ENCODE assay signal across 10 cellular contexts in the genomic region with DNA sequence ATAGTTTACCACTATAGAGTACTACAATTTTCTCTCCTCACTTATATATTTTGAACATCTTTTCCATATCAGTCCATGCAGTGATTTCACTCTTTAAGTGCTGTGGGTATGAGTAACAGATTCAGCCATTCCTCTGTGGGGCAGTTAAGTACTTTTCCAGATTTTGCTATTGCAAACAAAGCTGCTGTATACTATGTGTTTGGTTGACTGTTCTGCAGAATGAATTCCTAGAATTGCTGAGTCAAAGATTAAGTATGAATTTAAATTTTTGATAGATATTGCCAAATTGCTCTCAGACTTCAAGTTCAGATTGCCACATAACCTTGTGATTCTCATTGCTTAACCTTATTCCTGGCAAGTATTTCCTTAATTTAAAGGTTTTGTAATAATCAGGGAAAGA. TPM values are rescaled to one million over a fixed set of nuclear protein-coding genes. Genes with fewer than 3 reads are reported as not detected.
DNase-seq lines count a peak whose midpoint lies in the region; ATAC-seq, FAIRE-seq and TF ChIP-seq lines count a peak whose summit lies in the region.
"Had no signal": no experiment of that assay in that cellular context is flagged by ENCODE, and none has a peak within 500 bp of the region (broad histone marks: within the 10 kb centered on the region; RNA-seq: fewer than 3 reads in every experiment).

No MANE protein-coding gene starts in this region.

- H3K36me3 ChIP-seq in K562 (ENCODE audit: control insufficient read depth, insufficient read depth, low read length) (peaks cover 4% of the 10 kb centered on the region; the same call in 1 of the 3 replicates), lower lobe of right lung (no peaks in the 10 kb centered on the region), Caco-2 (ENCODE audit: control insufficient read depth, insufficient read depth, low read length) (no peaks in the 10 kb centered on the region)

- H3K4me2 ChIP-seq in K562 (ENCODE audit: insufficient read depth, low read length) = no peak overlapping the region

- H3K9me1 ChIP-seq in K562 (ENCODE audit: control insufficient read depth, insufficient read depth, low read length) = no peaks in the 10 kb centered on the region

- no peak overlapping the region for H3K27ac Mint-ChIP-seq in stimulated activated memory B cell treated with anti-CD40 and anti-IgM and Interleukin-4, amounts not matched to agents 10 μg/mL and 1 μg/mL and 100 μg/mL, for 72 hours
- no peak overlapping the region for H3K27ac Mint-ChIP-seq in Caco-2 (ENCODE audit: unreplicated experiment)

- H3K36me3 Mint-ChIP-seq in stimulated activated memory B cell treated with anti-CD40 and anti-IgM and Interleukin-4, amounts not matched to agents 10 μg/mL and 1 μg/mL and 100 μg/mL, for 72 hours = peaks cover under 1% of the 10 kb centered on the region
- peaks cover 8% of the 10 kb centered on the region for H3K36me3 Mint-ChIP-seq in Caco-2 (ENCODE audit: insufficient read depth, unreplicated experiment)

- in situ Hi-C loops in ACHN (cut with HindIII; ENCODE audit: low pct_ligation_motif_present, low pct_unique_long_range_greater_than_20kb, low sequenced_read_pairs) (no loop called here), K562 (cut with MboI) (no loop called here)

- H2AFZ ChIP-seq in K562 (ENCODE audit: low read depth, low read length) = no peak overlapping the region

- FAIRE-seq in K562 (lab: Jason Lieb, UNC) = no peak

- no TSS peak for BruUV-seq in K562 (replicated peaks; lab: Mats Ljungman, UMichigan)
- no TSS peak for BruUV-seq in Caco-2 (replicated peaks; lab: Mats Ljungman, UMichigan)

- CTCF ChIA-PET in K562 (lab: Yijun Ruan, JAX; ENCODE audit: low intra/inter-chr PET ratio) (no interaction called here), Caco-2 (lab: Charles Lee) (no interaction called here)

- no peak for TF ChIP-seq RAD21 in K562 (CRISPR knock-in tag; conservative IDR thresholded peaks at IDR 0.05 in 1 of 2, IDR thresholded peaks at IDR 0.05 in 1 of 2)

- no peak overlapping the region for H3K27ac ChIP-seq in K562 (ENCODE audit: extremely low read depth, low read depth, low read length)
- H3K27ac ChIP-seq in lower lobe of right lung = peak overlapping the region; percentile 74

- no peaks in the 10 kb centered on the region for H3K9me3 Mint-ChIP-seq in stimulated activated memory B cell treated with anti-CD40 and anti-IgM and Interleukin-4, amounts not matched to agents 10 μg/mL and 1 μg/mL and 100 μg/mL, for 72 hours
- H3K9me3 Mint-ChIP-seq in Caco-2 (ENCODE audit: unreplicated experiment) = no peaks in the 10 kb centered on the region

- H3K4me3 Mint-ChIP-seq in stimulated activated memory B cell treated with anti-CD40 and anti-IgM and Interleukin-4, amounts not matched to agents 10 μg/mL and 1 μg/mL and 100 μg/mL, for 72 hours = no peak overlapping the region
- no peak overlapping the region for H3K4me3 Mint-ChIP-seq in Caco-2 (ENCODE audit: unreplicated experiment)

- ATAC-seq in K562 = no peak
- ATAC-seq in lower lobe of right lung = peak; percentile 80 to 85
- no peak for ATAC-seq in GM21529 (IDR thresholded peaks at IDR 0.05; ENCODE audit: unreplicated experiment)
- ATAC-seq in stimulated activated memory B cell treated with anti-CD40 and anti-IgM and Interleukin-4, amounts not matched to agents 10 μg/mL and 1 μg/mL and 100 μg/mL, for 72 hours = no peak

- TF ChIP-seq POLR2A in K562 (conservative IDR thresholded peaks at IDR 0.05) = no peak

- POLR2A ChIA-PET in K562 (lab: Yijun Ruan, JAX) (interaction anchor here (0.5 kb wide), 1 partner anchor 79 kb away, joined by 3 read pairs; no protein-coding TSS in a partner anchor), Caco-2 (lab: Charles Lee) (interaction anchor here (1.8 kb wide), 1 partner anchor 45 kb away, joined by 7 read pairs; the partner anchor contains the start of gene TYSND1)

- peak; percentile 29 for DNase-seq in ACHN
- peak; percentile 90 for DNase-seq in HS-5 (ENCODE audit: low read depth)
- DNase-seq in K562 (ENCODE audit: extremely low read depth in 1 of 4, low spot score in 3 of 4) = no peak
- DNase-seq in lower lobe of right lung = no peak
- DNase-seq in activated naive CD4-positive, alpha-beta T cell treated with anti-CD3 and anti-CD28 coated beads, Interleukin-2, amount 50 U/mL, for 16 hours = no peak
- DNase-seq in Caco-2 = no peak
- DNase-seq: left cardiac atrium, NCI-H1417 treated with DMSO at 0.1 percent for 48 hours had no signal

- no peak overlapping the region for H3K9ac ChIP-seq in K562 (ENCODE audit: insufficient read depth in 1 of 2, low read depth in 2 of 2, low read length in 2 of 2)

- no peaks in the 10 kb centered on the region for H4K20me1 ChIP-seq in K562 (replicated peaks; ENCODE audit: control insufficient read depth, insufficient read depth, low read length)

- H3K9me3 ChIP-seq in K562 (replicated peaks; ENCODE audit: control insufficient read depth, insufficient read depth, low read depth, low read length) (no peaks in the 10 kb centered on the region), lower lobe of right lung (no peaks in the 10 kb centered on the region), Caco-2 (no peaks in the 10 kb centered on the region)

- no peaks in the 10 kb centered on the region for H3K4me1 Mint-ChIP-seq in stimulated activated memory B cell treated with anti-CD40 and anti-IgM and Interleukin-4, amounts not matched to agents 10 μg/mL and 1 μg/mL and 100 μg/mL, for 72 hours
- peaks cover 4% of the 10 kb centered on the region for H3K4me1 Mint-ChIP-seq in Caco-2 (ENCODE audit: low read depth, unreplicated experiment)

- TF ChIP-seq CTCF in K562 (IDR thresholded peaks at IDR 0.05 in 2 of 3, conservative IDR thresholded peaks at IDR 0.05 in 1 of 3; ENCODE audit: insufficient read depth in 2 of 3, low read depth in 1 of 3, low read length in 3 of 3) (no peak), lower lobe of right lung (IDR thresholded peaks at IDR 0.05) (no peak), Caco-2 (IDR thresholded peaks at IDR 0.05; ENCODE audit: insufficient read depth in 1 of 2, low read depth in 1 of 2, low read length in 1 of 2, severe bottlenecking in 1 of 2, unreplicated experiment in 1 of 2) (no peak)

- TF ChIP-seq EP300 in K562 (IDR thresholded peaks at IDR 0.05; ENCODE audit: low read length) = no peak

- H3K27me3 ChIP-seq in K562 (ENCODE audit: control insufficient read depth in 2 of 2, insufficient read depth in 2 of 2, low read length in 2 of 2) (no peaks in the 10 kb centered on the region; a peak in 2 of 5 replicates), lower lobe of right lung (ENCODE audit: low read depth) (no peaks in the 10 kb centered on the region), Caco-2 (replicated peaks; ENCODE audit: control insufficient read depth, insufficient read depth, low read length) (no peaks in the 10 kb centered on the region)

- no peak overlapping the region for H3K4me3 ChIP-seq in K562
- no peak overlapping the region for H3K4me3 ChIP-seq in lower lobe of right lung
- no peak overlapping the region for H3K4me3 ChIP-seq in Caco-2 (ENCODE audit: low read depth, low read length)

- intact Hi-C loops in K562 (cut with micrococcal nuclease) = no loop called here
- intact Hi-C loops in lower lobe of right lung (cut with DNase I) = no loop called here
- intact Hi-C loops in Caco-2 (cut with micrococcal nuclease; ENCODE audit: unreplicated experiment) = no loop called here

- no peaks in the 10 kb centered on the region for H3K27me3 Mint-ChIP-seq in stimulated activated memory B cell treated with anti-CD40 and anti-IgM and Interleukin-4, amounts not matched to agents 10 μg/mL and 1 μg/mL and 100 μg/mL, for 72 hours
- no peaks in the 10 kb centered on the region for H3K27me3 Mint-ChIP-seq in Caco-2 (ENCODE audit: insufficient read depth, unreplicated experiment)

- no peaks in the 10 kb centered on the region; a peak in 1 of 5 replicates for H3K4me1 ChIP-seq in K562 (replicated peaks in 1 of 2; ENCODE audit: control insufficient read depth in 2 of 2, insufficient read depth in 2 of 2, low read length in 2 of 2)
- H3K4me1 ChIP-seq in lower lobe of right lung = peaks cover 46% of the 10 kb centered on the region
- H3K4me1 ChIP-seq in Caco-2 = peaks cover 6% of the 10 kb centered on the region; the same call in 1 of the 2 replicates

- H3K79me2 ChIP-seq in K562 (ENCODE audit: control insufficient read depth, insufficient read depth, low read length) = no peaks in the 10 kb centered on the region

RNA-seq across cellular contexts. Expression of gene SAR1A, which starts 21.6 kb away (rescaled TPM):
- total RNA-seq in K562 (2011; cell fraction: chromatin; rRNA removed; ENCODE audit: low replicate concordance) = 82.1 and 152 TPM in 2 replicates
- total RNA-seq in K562 (2011; cell fraction: nucleolus; rRNA removed) = 47.0 and 49.2 TPM in 2 replicates
- 98.8 and 142 TPM in 2 replicates for total RNA-seq in K562 (2011; cell fraction: nucleoplasm; rRNA removed)
- 63.0 and 68.5 TPM in 2 replicates for total RNA-seq in K562 (2014; rRNA removed)
- 96.9 and 105 TPM in 2 replicates for total RNA-seq in K562 (2014; rRNA removed; fragmentation: Illumina TruSeq; extraction: Trizol)
- total RNA-seq in K562 (2015; rRNA removed; fragmentation: Illumina TruSeq; extraction: Trizol) = 79.4 and 84.9 TPM in 2 replicates
- total RNA-seq in K562 (2021) = 119 and 123 TPM in 2 replicates
- 123 and 129 TPM in 2 replicates for polyA plus RNA-seq in K562 (2011; rRNA removed)
- polyA plus RNA-seq in K562 (2011; cell fraction: cytosol; rRNA removed) = 22.7 and 40.1 TPM in 2 replicates
- polyA plus RNA-seq in K562 (2011; cell fraction: nucleus; rRNA removed) = 35.5 and 56.1 TPM in 2 replicates
- 40.2 and 56.6 TPM in 2 replicates for polyA plus RNA-seq in K562 (2012)
- 73.8 and 76.6 TPM in 2 replicates for polyA plus RNA-seq in K562 (2014; fragmentation: Illumina TruSeq; extraction: Trizol)
- 100 to 1,000 TPM; 115 to 132 TPM for polyA plus RNA-seq in K562 (2014; fragmentation: Nextera tagmentation; extraction: Ambion mirVana)
- polyA plus RNA-seq in K562 (2014; rRNA removed) = 53.0 and 55.8 TPM in 2 replicates
- polyA minus RNA-seq in K562 (2011; rRNA and poly(A)+ RNA removed) = 168 and 183 TPM in 2 replicates
- 51.8 and 62.8 TPM in 2 replicates for polyA minus RNA-seq in K562 (2011; cell fraction: cytosol; rRNA and poly(A)+ RNA removed)
- 19.5 and 37.4 TPM in 2 replicates for polyA minus RNA-seq in K562 (2011; cell fraction: nucleus; rRNA and poly(A)+ RNA removed)
- 114 TPM for total RNA-seq in lower lobe of right lung
- 268 and 288 TPM in 2 replicates for total RNA-seq in Caco-2 (2022)

RNA-seq across cellular contexts. Expression of gene PPA1, which starts 41.3 kb away (rescaled TPM):
- 63.9 and 181 TPM in 2 replicates for total RNA-seq in K562 (2011; cell fraction: chromatin; rRNA removed; ENCODE audit: low replicate concordance)
- 50.4 and 54.7 TPM in 2 replicates for total RNA-seq in K562 (2011; cell fraction: nucleolus; rRNA removed)
- total RNA-seq in K562 (2011; cell fraction: nucleoplasm; rRNA removed) = 123 and 276 TPM in 2 replicates
- total RNA-seq in K562 (2014; rRNA removed) = 378 and 453 TPM in 2 replicates
- 635 and 699 TPM in 2 replicates for total RNA-seq in K562 (2014; rRNA removed; fragmentation: Illumina TruSeq; extraction: Trizol)
- total RNA-seq in K562 (2015; rRNA removed; fragmentation: Illumina TruSeq; extraction: Trizol) = 463 and 482 TPM in 2 replicates
- 418 and 448 TPM in 2 replicates for total RNA-seq in K562 (2021)
- polyA plus RNA-seq in K562 (2011; rRNA removed) = 408 and 606 TPM in 2 replicates
- polyA plus RNA-seq in K562 (2011; cell fraction: cytosol; rRNA removed) = 122 and 218 TPM in 2 replicates
- polyA plus RNA-seq in K562 (2011; cell fraction: nucleus; rRNA removed) = 92.6 and 127 TPM in 2 replicates
- polyA plus RNA-seq in K562 (2012) = 299 and 379 TPM in 2 replicates
- polyA plus RNA-seq in K562 (2014; fragmentation: Illumina TruSeq; extraction: Trizol) = 454 and 471 TPM in 2 replicates
- polyA plus RNA-seq in K562 (2014; fragmentation: Nextera tagmentation; extraction: Ambion mirVana) = 100 to 1,000 TPM; 301 to 366 TPM
- 591 and 627 TPM in 2 replicates for polyA plus RNA-seq in K562 (2014; rRNA removed)
- 573 and 613 TPM in 2 replicates for polyA minus RNA-seq in K562 (2011; rRNA and poly(A)+ RNA removed)
- 121 and 162 TPM in 2 replicates for polyA minus RNA-seq in K562 (2011; cell fraction: cytosol; rRNA and poly(A)+ RNA removed)
- polyA minus RNA-seq in K562 (2011; cell fraction: nucleus; rRNA and poly(A)+ RNA removed) = 49.1 and 87.5 TPM in 2 replicates
- total RNA-seq in lower lobe of right lung = 163 TPM
- total RNA-seq in Caco-2 (2022) = 350 and 353 TPM in 2 replicates

RNA-seq across cellular contexts. Expression of gene TYSND1, which starts 45.4 kb away (rescaled TPM):
- total RNA-seq in K562 (2011; cell fraction: chromatin; rRNA removed; ENCODE audit: low replicate concordance) = 7.2 and 8.1 TPM in 2 replicates
- 4.7 and 5.0 TPM in 2 replicates for total RNA-seq in K562 (2011; cell fraction: nucleolus; rRNA removed)
- 5.2 and 7.2 TPM in 2 replicates for total RNA-seq in K562 (2011; cell fraction: nucleoplasm; rRNA removed)
- total RNA-seq in K562 (2014; rRNA removed) = 0.91 and 1.8 TPM in 2 replicates
- total RNA-seq in K562 (2014; rRNA removed; fragmentation: Illumina TruSeq; extraction: Trizol) = 0.41 and 1.4 TPM in 2 replicates
- total RNA-seq in K562 (2015; rRNA removed; fragmentation: Illumina TruSeq; extraction: Trizol) = 1.4 and 1.6 TPM in 2 replicates
- 1.7 and 1.9 TPM in 2 replicates for total RNA-seq in K562 (2021)
- polyA plus RNA-seq in K562 (2011; rRNA removed) = 1.3 and 2.0 TPM in 2 replicates
- 2.1 and 2.3 TPM in 2 replicates for polyA plus RNA-seq in K562 (2011; cell fraction: cytosol; rRNA removed)
- 3.5 and 3.6 TPM in 2 replicates for polyA plus RNA-seq in K562 (2011; cell fraction: nucleus; rRNA removed)
- 0.98 and 2.0 TPM in 2 replicates for polyA plus RNA-seq in K562 (2012)
- polyA plus RNA-seq in K562 (2014; fragmentation: Illumina TruSeq; extraction: Trizol) = 1.3 TPM in 2 replicates
- polyA plus RNA-seq in K562 (2014; fragmentation: Nextera tagmentation; extraction: Ambion mirVana) = under 1 TPM; 0.60 to 0.65 TPM
- polyA plus RNA-seq in K562 (2014; rRNA removed) = 1.3 and 2.0 TPM in 2 replicates
- 1.5 and 2.1 TPM in 2 replicates for polyA minus RNA-seq in K562 (2011; rRNA and poly(A)+ RNA removed)
- polyA minus RNA-seq in K562 (2011; cell fraction: cytosol; rRNA and poly(A)+ RNA removed) = 0.48 and 0.73 TPM in 2 replicates
- 2.6 and 3.1 TPM in 2 replicates for polyA minus RNA-seq in K562 (2011; cell fraction: nucleus; rRNA and poly(A)+ RNA removed)
- total RNA-seq in lower lobe of right lung = 13.4 TPM
- 29.4 and 29.8 TPM in 2 replicates for total RNA-seq in Caco-2 (2022)

RNA-seq across cellular contexts. Expression of gene AIFM2, which starts 59.3 kb away (rescaled TPM):
- total RNA-seq in K562 (2011; cell fraction: chromatin; rRNA removed; ENCODE audit: low replicate concordance) = 7.2 and 14.4 TPM in 2 replicates
- 8.3 and 9.7 TPM in 2 replicates for total RNA-seq in K562 (2011; cell fraction: nucleolus; rRNA removed)
- total RNA-seq in K562 (2011; cell fraction: nucleoplasm; rRNA removed) = 8.2 and 9.4 TPM in 2 replicates
- total RNA-seq in K562 (2014; rRNA removed) = 9.2 and 10.5 TPM in 2 replicates
- 3.9 and 5.3 TPM in 2 replicates for total RNA-seq in K562 (2014; rRNA removed; fragmentation: Illumina TruSeq; extraction: Trizol)
- total RNA-seq in K562 (2015; rRNA removed; fragmentation: Illumina TruSeq; extraction: Trizol) = 7.6 and 7.8 TPM in 2 replicates
- 11.4 and 13.1 TPM in 2 replicates for total RNA-seq in K562 (2021)
- polyA plus RNA-seq in K562 (2011; rRNA removed) = 8.0 and 9.9 TPM in 2 replicates
- polyA plus RNA-seq in K562 (2011; cell fraction: cytosol; rRNA removed) = 9.2 and 13.0 TPM in 2 replicates
- polyA plus RNA-seq in K562 (2011; cell fraction: nucleus; rRNA removed) = 7.5 and 12.1 TPM in 2 replicates
- polyA plus RNA-seq in K562 (2012) = 11.0 and 11.6 TPM in 2 replicates
- polyA plus RNA-seq in K562 (2014; fragmentation: Illumina TruSeq; extraction: Trizol) = 9.3 and 12.1 TPM in 2 replicates
- polyA plus RNA-seq in K562 (2014; fragmentation: Nextera tagmentation; extraction: Ambion mirVana) = 1 to 10 TPM; 2.7 to 4.9 TPM
- polyA plus RNA-seq in K562 (2014; rRNA removed) = 13.9 and 14.1 TPM in 2 replicates
- polyA minus RNA-seq in K562 (2011; rRNA and poly(A)+ RNA removed) = 3.8 and 7.3 TPM in 2 replicates
- 6.6 and 7.1 TPM in 2 replicates for polyA minus RNA-seq in K562 (2011; cell fraction: cytosol; rRNA and poly(A)+ RNA removed)
- polyA minus RNA-seq in K562 (2011; cell fraction: nucleus; rRNA and poly(A)+ RNA removed) = 2.7 and 3.1 TPM in 2 replicates
- total RNA-seq in lower lobe of right lung = 9.7 TPM
- 29.2 and 31.1 TPM in 2 replicates for total RNA-seq in Caco-2 (2022)

Comparison
In these comparisons a context has a peak if more than half of its experiments do, and no peak if none do; other contexts are left out.
1. DNase-seq: peak in ACHN (single experiment) and HS-5 (single experiment); none in K562 (0 of 4), lower lobe of right lung (single experiment), activated naive CD4-positive, alpha-beta T cell treated with anti-CD3 and anti-CD28 coated beads, Interleukin-2, amount 50 U/mL, for 16 hours (single experiment) and Caco-2 (0 of 2).
2. ATAC-seq: peak in lower lobe of right lung (2 of 2); none in K562 (single experiment), GM21529 (single experiment) and stimulated activated memory B cell treated with anti-CD40 and anti-IgM and Interleukin-4, amounts not matched to agents 10 μg/mL and 1 μg/mL and 100 μg/mL, for 72 hours (single experiment).